7 cellular contexts compared by ENCODE assay signal in genomic region chrX:154369453-154370299, GRCh38. TPM values are rescaled to one million over a fixed set of nuclear protein-coding genes. Genes with fewer than 3 reads are reported as not detected.
DNase-seq lines count a peak whose midpoint lies in the region; ATAC-seq and TF ChIP-seq lines count a peak whose summit lies in the region.

No MANE protein-coding gene starts in this region.

- TF ChIP-seq CTCF in GM12865 (IDR thresholded peaks at IDR 0.05; ENCODE audit: insufficient read depth, low read depth, low read length, missing control alignments) = no peak
- no peak for TF ChIP-seq CTCF in lower leg skin (IDR thresholded peaks at IDR 0.05)

- DNase-seq in GM12865 (ENCODE audit: low read depth) (peak; percentile 76), NCI-H1694 (lab: John Stamatoyannopoulos, UW) (peak; percentile 72), dermis microvascular lymphatic vessel endothelial cell (ENCODE audit: low read depth in 2 of 2) (peak; percentile 87 to 94), lower leg skin (ENCODE audit: low spot score in 2 of 2) (peak; percentile 69 to 95)
- peak; percentile 69 for DNase-seq in activated CD4-positive, alpha-beta T cell treated with anti-CD3 and anti-CD28 coated beads, Interleukin-2, amount 50 U/mL, for 1 hour
- peak; percentile 40 to 64 (median 51) for DNase-seq in stimulated activated CD4-positive, alpha-beta T cell treated with anti-CD3 and anti-CD28 coated beads, TNF-alpha, amount 100 ng/mL, for 1 hour (ENCODE audit: low read depth in 3 of 3, low spot score in 1 of 3)

- ATAC-seq in HG03439 (IDR thresholded peaks at IDR 0.05; ENCODE audit: unreplicated experiment) = no peak

- H3K4me3 ChIP-seq in GM12865 (ENCODE audit: low read depth, low read length) = peak overlapping the region; percentile 88
- peak overlapping the region; percentile 52 for H3K4me3 ChIP-seq in lower leg skin (ENCODE audit: low read depth, poor library complexity, severe bottlenecking)

- intact Hi-C loops in lower leg skin (cut with DNase I; ENCODE audit: low total_unique reads) = no loop called here

- TF ChIP-seq POLR2A in lower leg skin (IDR thresholded peaks at IDR 0.05) = no peak

- 0 to 35% methylated on average over 9 to 13 of the region's 13 CpGs for WGBS in lower leg skin, 2 donors

RNA-seq across cellular contexts. Expression of gene FLNA, which starts 4.8 kb away (rescaled TPM):
- 1,135 and 1,161 TPM in 2 replicates for total RNA-seq in dermis microvascular lymphatic vessel endothelial cell
- 100 to 1,000 TPM; 278 to 636 (median 365) TPM for total RNA-seq in lower leg skin

RNA-seq across cellular contexts. Expression of gene EMD, which starts 9.4 kb away (rescaled TPM):
- total RNA-seq in dermis microvascular lymphatic vessel endothelial cell (17.8 and 20.5 TPM in 2 replicates), lower leg skin (10 to 100 TPM; 43.4 to 67.0 (median 52.1) TPM)

RNA-seq across cellular contexts. Expression of gene RPL10, which starts 28.5 kb away (rescaled TPM):
- total RNA-seq in dermis microvascular lymphatic vessel endothelial cell (2,372 and 2,629 TPM in 2 replicates), lower leg skin (1,000 to 10,000 TPM; 3,266 to 8,500 (median 5,564) TPM)

RNA-seq across cellular contexts. Expression of gene DNASE1L1, which starts 39.4 kb away (rescaled TPM):
- total RNA-seq in dermis microvascular lymphatic vessel endothelial cell (105 and 121 TPM in 2 replicates), lower leg skin (10 to 100 TPM; 10.5 to 28.5 (median 16.9) TPM)

RNA-seq across cellular contexts. Expression of gene TAFAZZIN, which starts 41.7 kb away (rescaled TPM):
- total RNA-seq in dermis microvascular lymphatic vessel endothelial cell (11.9 and 14.9 TPM in 2 replicates), lower leg skin (10 to 100 TPM; 34.1 to 89.6 (median 49.0) TPM)
